ENCODE assay signal across 8 cellular contexts in the genomic region with DNA sequence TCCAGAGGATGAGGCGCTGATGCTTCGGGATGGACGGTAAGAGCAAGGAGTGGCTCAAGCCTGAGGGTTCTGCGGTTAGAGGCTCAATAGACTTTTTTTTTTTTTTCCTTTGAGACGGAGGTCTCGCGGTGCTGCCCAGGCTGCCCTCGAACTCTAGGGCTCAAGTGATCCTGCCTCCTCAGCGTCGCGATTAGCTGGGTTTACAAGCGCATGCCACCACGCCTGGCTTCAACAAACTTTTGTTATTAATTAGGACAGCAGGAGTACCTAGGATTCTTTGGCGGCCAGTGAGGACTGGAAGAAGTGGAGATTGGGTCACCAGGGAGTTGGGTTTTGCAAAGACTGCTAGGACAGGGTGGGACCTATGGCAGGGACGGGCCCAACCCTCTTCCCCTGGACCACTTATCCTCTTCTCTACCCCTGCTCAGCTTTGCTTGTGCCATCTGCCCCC. TPM values are rescaled to one million over a fixed set of nuclear protein-coding genes. Genes with fewer than 3 reads are reported as not detected.
DNase-seq lines count a peak whose midpoint lies in the region; ATAC-seq and TF ChIP-seq lines count a peak whose summit lies in the region.

No MANE protein-coding gene starts in this region.

- POLR2A ChIA-PET in HEK293 (lab: Yijun Ruan, JAX) = interaction anchor here (0.7 to 3.3 kb wide), 5 partner anchors 8 to 115 kb away, joined by 3 to 23 read pairs (median 3); partner anchors contain the start of genes VPS72 and ZNF687

- no peak for TF ChIP-seq CTCF in HEK293 (tag by site-specific recombination; IDR thresholded peaks at IDR 0.05)
- TF ChIP-seq CTCF in fibroblast of villous mesenchyme (IDR thresholded peaks at IDR 0.05; ENCODE audit: insufficient read depth, low read depth, low read length) = no peak
- TF ChIP-seq CTCF in prostate gland (IDR thresholded peaks at IDR 0.05) = no peak

- ATAC-seq in HG02763 (IDR thresholded peaks at IDR 0.05; ENCODE audit: unreplicated experiment) = no peak
- no peak for ATAC-seq in GM18861 (IDR thresholded peaks at IDR 0.05; ENCODE audit: unreplicated experiment)

- H3K4me3 ChIP-seq in BLaER1 (peak overlapping the region; percentile 79), HEK293 (ENCODE audit: low read depth, low read length) (peak overlapping the region; percentile 82), fibroblast of villous mesenchyme (ENCODE audit: low read depth, low read length) (peak overlapping the region; percentile 99), prostate gland (peak overlapping the region; percentile 65 to 82)

- intact Hi-C loops in prostate gland (cut with DNase I) = no loop called here

- H3K4me1 ChIP-seq in BLaER1 (peaks cover 33% of the 10 kb centered on the region), HEK293 (ENCODE audit: control insufficient read depth, insufficient read depth, low read length) (peaks cover 6% of the 10 kb centered on the region; the same call in 1 of the 2 replicates), prostate gland (replicated peaks) (peaks cover 6% of the 10 kb centered on the region)

- peaks cover 47% of the 10 kb centered on the region for H3K36me3 ChIP-seq in BLaER1
- peaks cover 16 to 54% of the 10 kb centered on the region in 2 experiments for H3K36me3 ChIP-seq in HEK293 (ENCODE audit: control insufficient read depth in 2 of 2, insufficient read depth in 1 of 2, low read length in 2 of 2)
- H3K36me3 ChIP-seq in prostate gland = no peaks in the 10 kb centered on the region

- 2% methylated on average over 15 of the region's 15 CpGs for WGBS in prostate gland

- CTCF ChIA-PET in HEK293 (lab: Yijun Ruan, JAX) = interaction anchor here (0.8 to 1.8 kb wide), 3 partner anchors 9 to 86 kb away, joined by 3 to 5 read pairs (median 4); partner anchors contain the start of gene TMOD4

- peak overlapping the region; percentile 85 for H3K4me2 ChIP-seq in BLaER1

- no peaks in the 10 kb centered on the region for H3K9me3 ChIP-seq in BLaER1
- H3K9me3 ChIP-seq in HEK293 (ENCODE audit: control insufficient read depth, insufficient read depth, low read depth, low read length) = no peaks in the 10 kb centered on the region
- no peaks in the 10 kb centered on the region for H3K9me3 ChIP-seq in prostate gland

- no peaks in the 10 kb centered on the region for H4K20me1 ChIP-seq in BLaER1

- H3K27ac ChIP-seq in BLaER1 (peak overlapping the region; percentile 79), HEK293 (ENCODE audit: extremely low read depth, low read depth, low read length) (peak overlapping the region; percentile 63), prostate gland (peak overlapping the region; percentile 86 to 90)

- DNase-seq in UCSD-AML1 (lab: John Stamatoyannopoulos, UW; ENCODE audit: unreplicated experiment) (peak; percentile 52), fibroblast of villous mesenchyme (ENCODE audit: low read depth) (peak; percentile 74), prostate gland (ENCODE audit: low spot score) (no peak), T-helper 9 cell (no peak)

- peak overlapping the region; percentile 88 for H3K9ac ChIP-seq in BLaER1

- H3K27me3 ChIP-seq in BLaER1 = no peaks in the 10 kb centered on the region
- H3K27me3 ChIP-seq in prostate gland (replicated peaks; ENCODE audit: insufficient read depth) = no peaks in the 10 kb centered on the region

- no peak for TF ChIP-seq POLR2A in prostate gland (IDR thresholded peaks at IDR 0.05)

TF ChIP-seq in HEK293, 187 proteins besides CTCF, POLR2A, EP300 and RAD21 (continues in another document):
- TF ChIP-seq ZNF654 (tag by site-specific recombination; IDR thresholded peaks at IDR 0.05; ENCODE audit: low read depth) (no peak), ZNF501 (tag by site-specific recombination; IDR thresholded peaks at IDR 0.05) (no peak), FEZF1 (tag by site-specific recombination; IDR thresholded peaks at IDR 0.05) (no peak), ZNF580 (tag by site-specific recombination; IDR thresholded peaks at IDR 0.05) (no peak), EGR2 (tag by site-specific recombination; IDR thresholded peaks at IDR 0.05; ENCODE audit: low read depth) (no peak), ZNF146 (tag by site-specific recombination; IDR thresholded peaks at IDR 0.05) (no peak), TSHZ1 (tag by site-specific recombination; IDR thresholded peaks at IDR 0.05; ENCODE audit: borderline replicate concordance) (no peak), ZNF18 (tag by site-specific recombination; IDR thresholded peaks at IDR 0.05) (no peak), ZBTB48 (tag by site-specific recombination; IDR thresholded peaks at IDR 0.05) (no peak), OSR2 (tag by site-specific recombination; IDR thresholded peaks at IDR 0.05) (no peak), ZNF280C (tag by site-specific recombination; IDR thresholded peaks at IDR 0.05) (no peak), BCL11B (tag by site-specific recombination; IDR thresholded peaks at IDR 0.05; ENCODE audit: low read depth) (no peak), ZBTB26 (tag by site-specific recombination; optimal IDR thresholded peaks at IDR 0.05) (no peak)

RNA-seq across cellular contexts. Expression of gene SCNM1, which starts 0.6 kb away (rescaled TPM):
- total RNA-seq in fibroblast of villous mesenchyme (23.7 and 31.2 TPM in 2 replicates), prostate gland (10 to 100 TPM; 25.1 to 39.5 TPM)

RNA-seq across cellular contexts. Expression of gene LYSMD1, which starts 0.8 kb away (rescaled TPM):
- 10.0 and 11.7 TPM in 2 replicates for total RNA-seq in fibroblast of villous mesenchyme
- total RNA-seq in prostate gland = 10 to 100 TPM in 1 of 2 donors, 1 to 10 TPM in 1; 7.3 to 19.3 TPM

RNA-seq across cellular contexts. Expression of gene TMOD4, which starts 9.2 kb away (rescaled TPM):
- total RNA-seq in fibroblast of villous mesenchyme = not detected in 2 replicates
- total RNA-seq in prostate gland = 1 to 10 TPM in 1 of 2 donors, not detected in 1; 1.7 TPM

RNA-seq across cellular contexts. Expression of gene TNFAIP8L2, which starts 10.1 kb away (rescaled TPM):
- not detected in 2 replicates for total RNA-seq in fibroblast of villous mesenchyme
- total RNA-seq in prostate gland = 1 to 10 TPM; 1.5 to 2.1 TPM

RNA-seq across cellular contexts. Expression of gene SEMA6C, which starts 20.1 kb away (rescaled TPM):
- total RNA-seq in fibroblast of villous mesenchyme (0.86 and 1.3 TPM in 2 replicates), prostate gland (100 to 1,000 TPM in 1 of 2 donors, 1 to 10 TPM in 1; 4.1 to 173 TPM)

Comparison
In these comparisons a context has a peak if more than half of its experiments do, and no peak if none do; other contexts are left out.
1. DNase-seq: peak in UCSD-AML1 (single experiment) and fibroblast of villous mesenchyme (single experiment); none in prostate gland (single experiment) and T-helper 9 cell (single experiment).
2. Peak in every context shown above with its lines, with median percentiles within 50 percentile points of each other: H3K27ac ChIP-seq and H3K4me3 ChIP-seq.